In the genomic region with DNA sequence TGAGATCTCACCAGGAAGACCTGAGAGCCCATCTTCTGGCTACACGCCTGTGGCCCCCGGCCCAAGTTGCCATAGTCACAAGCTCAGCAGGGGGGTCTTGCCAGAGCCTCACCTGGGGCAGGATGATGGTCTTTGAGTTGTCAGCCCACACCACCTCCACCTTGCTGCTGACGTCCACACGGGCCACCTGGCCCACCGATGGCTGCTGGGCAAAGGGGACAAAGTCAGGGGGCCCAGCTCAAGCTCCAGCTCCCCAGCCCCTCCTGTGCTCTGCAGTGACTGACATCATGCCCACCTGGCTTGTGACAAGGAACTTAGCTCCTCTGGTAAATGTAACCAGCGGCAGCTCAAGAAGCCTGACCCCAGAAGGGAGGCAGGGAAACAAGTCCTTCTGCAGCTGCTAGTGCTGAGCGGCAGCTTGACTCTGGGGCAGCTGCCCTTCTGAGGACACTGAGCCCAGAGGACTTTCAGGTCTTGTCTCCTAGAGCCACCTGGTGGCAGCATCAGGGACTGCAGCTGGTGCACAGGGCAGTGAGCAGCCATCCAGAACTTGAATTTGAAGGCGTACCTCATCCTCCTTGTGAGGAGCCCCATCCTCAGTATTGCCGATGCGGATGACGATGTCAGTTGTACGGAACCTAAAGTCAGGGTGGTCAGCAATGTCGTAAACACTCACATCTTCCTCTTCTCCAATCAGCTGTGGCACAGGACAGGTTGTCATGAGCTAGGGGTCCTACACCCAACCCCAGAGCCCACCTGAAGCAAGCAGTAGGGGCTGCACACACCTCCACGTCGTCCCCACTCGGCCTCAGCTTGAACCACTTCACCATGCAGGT, we compare ENCODE assay signal across 1 cellular context.
TF ChIP-seq lines count a peak whose summit lies in the region.

No MANE protein-coding gene starts in this region.

TF ChIP-seq in HepG2, 621 proteins besides CTCF, POLR2A, EP300 and RAD21 (continued from another document and continues in another):
- TF ChIP-seq, protein P1, sequence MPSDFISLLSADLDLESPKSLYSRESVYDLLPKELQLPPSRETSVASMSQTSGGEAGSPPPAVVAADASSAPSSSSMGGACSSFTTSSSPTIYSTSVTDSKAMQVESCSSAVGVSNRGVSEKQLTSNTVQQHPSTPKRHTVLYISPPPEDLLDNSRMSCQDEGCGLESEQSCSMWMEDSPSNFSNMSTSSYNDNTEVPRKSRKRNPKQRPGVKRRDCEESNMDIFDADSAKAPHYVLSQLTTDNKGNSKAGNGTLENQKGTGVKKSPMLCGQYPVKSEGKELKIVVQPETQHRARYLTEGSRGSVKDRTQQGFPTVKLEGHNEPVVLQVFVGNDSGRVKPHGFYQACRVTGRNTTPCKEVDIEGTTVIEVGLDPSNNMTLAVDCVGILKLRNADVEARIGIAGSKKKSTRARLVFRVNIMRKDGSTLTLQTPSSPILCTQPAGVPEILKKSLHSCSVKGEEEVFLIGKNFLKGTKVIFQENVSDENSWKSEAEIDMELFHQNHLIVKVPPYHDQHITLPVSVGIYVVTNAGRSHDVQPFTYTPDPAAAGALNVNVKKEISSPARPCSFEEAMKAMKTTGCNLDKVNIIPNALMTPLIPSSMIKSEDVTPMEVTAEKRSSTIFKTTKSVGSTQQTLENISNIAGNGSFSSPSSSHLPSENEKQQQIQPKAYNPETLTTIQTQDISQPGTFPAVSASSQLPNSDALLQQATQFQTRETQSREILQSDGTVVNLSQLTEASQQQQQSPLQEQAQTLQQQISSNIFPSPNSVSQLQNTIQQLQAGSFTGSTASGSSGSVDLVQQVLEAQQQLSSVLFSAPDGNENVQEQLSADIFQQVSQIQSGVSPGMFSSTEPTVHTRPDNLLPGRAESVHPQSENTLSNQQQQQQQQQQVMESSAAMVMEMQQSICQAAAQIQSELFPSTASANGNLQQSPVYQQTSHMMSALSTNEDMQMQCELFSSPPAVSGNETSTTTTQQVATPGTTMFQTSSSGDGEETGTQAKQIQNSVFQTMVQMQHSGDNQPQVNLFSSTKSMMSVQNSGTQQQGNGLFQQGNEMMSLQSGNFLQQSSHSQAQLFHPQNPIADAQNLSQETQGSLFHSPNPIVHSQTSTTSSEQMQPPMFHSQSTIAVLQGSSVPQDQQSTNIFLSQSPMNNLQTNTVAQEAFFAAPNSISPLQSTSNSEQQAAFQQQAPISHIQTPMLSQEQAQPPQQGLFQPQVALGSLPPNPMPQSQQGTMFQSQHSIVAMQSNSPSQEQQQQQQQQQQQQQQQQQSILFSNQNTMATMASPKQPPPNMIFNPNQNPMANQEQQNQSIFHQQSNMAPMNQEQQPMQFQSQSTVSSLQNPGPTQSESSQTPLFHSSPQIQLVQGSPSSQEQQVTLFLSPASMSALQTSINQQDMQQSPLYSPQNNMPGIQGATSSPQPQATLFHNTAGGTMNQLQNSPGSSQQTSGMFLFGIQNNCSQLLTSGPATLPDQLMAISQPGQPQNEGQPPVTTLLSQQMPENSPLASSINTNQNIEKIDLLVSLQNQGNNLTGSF (CRISPR knock-in tag; IDR thresholded peaks at IDR 0.05), result peak; percentile 27; the same call in 1 of the 2 replicates
- TF ChIP-seq BORCS8-MEF2B (CRISPR knock-in tag; IDR thresholded peaks at IDR 0.05) (peak; percentile 66), PPARG (CRISPR knock-in tag; conservative IDR thresholded peaks at IDR 0.05) (0 out of 2 replicates have a peak, but pooled peaks have one; percentile 28), REXO4 (CRISPR knock-in tag; IDR thresholded peaks at IDR 0.05; ENCODE audit: borderline replicate concordance) (no peak), ZNF788 (CRISPR knock-in tag; IDR thresholded peaks at IDR 0.05; ENCODE audit: borderline replicate concordance) (peak; percentile 48; the same call in 1 of the 2 replicates), BRCA1 (CRISPR knock-in tag; IDR thresholded peaks at IDR 0.05) (no peak), HDAC1 (CRISPR knock-in tag; IDR thresholded peaks at IDR 0.05) (no peak), DNMT1 (CRISPR knock-in tag; IDR thresholded peaks at IDR 0.05) (peak; percentile 23; the same call in 1 of the 2 replicates), ZNF703 (CRISPR knock-in tag; IDR thresholded peaks at IDR 0.05; ENCODE audit: borderline replicate concordance) (no peak), ZNF598 (CRISPR knock-in tag; IDR thresholded peaks at IDR 0.05; ENCODE audit: borderline replicate concordance) (peak; percentile 59; the same call in 1 of the 2 replicates), ZNF75D (CRISPR knock-in tag; IDR thresholded peaks at IDR 0.05; ENCODE audit: borderline replicate concordance) (no peak), RXRB (CRISPR knock-in tag; IDR thresholded peaks at IDR 0.05; ENCODE audit: borderline replicate concordance) (0 out of 2 replicates have a peak, but pooled peaks have one; percentile 43), ZNF761 (CRISPR knock-in tag; conservative IDR thresholded peaks at IDR 0.05) (peak; percentile 86), SMC3 (IDR thresholded peaks at IDR 0.05; ENCODE audit: low read length) (peak; percentile 96), ZNF782 (CRISPR knock-in tag; IDR thresholded peaks at IDR 0.05; ENCODE audit: borderline replicate concordance) (peak; percentile 64; the same call in 1 of the 2 replicates), MXI1 (IDR thresholded peaks at IDR 0.05; ENCODE audit: borderline replicate concordance, low read depth, low read length) (no peak), KLF11 (CRISPR knock-in tag; IDR thresholded peaks at IDR 0.05) (0 out of 2 replicates have a peak, but pooled peaks have one; percentile 19), SALL2 (CRISPR knock-in tag; IDR thresholded peaks at IDR 0.05) (peak; percentile 80; the same call in 1 of the 2 replicates), ZNF160 (CRISPR knock-in tag; IDR thresholded peaks at IDR 0.05) (peak; percentile 53; the same call in 1 of the 2 replicates), TGIF2 (CRISPR knock-in tag; IDR thresholded peaks at IDR 0.05) (no peak), ZFP37 (CRISPR knock-in tag; IDR thresholded peaks at IDR 0.05; ENCODE audit: borderline replicate concordance) (0 out of 2 replicates have a peak, but pooled peaks have one; percentile 77)
- TF ChIP-seq, protein P2, sequence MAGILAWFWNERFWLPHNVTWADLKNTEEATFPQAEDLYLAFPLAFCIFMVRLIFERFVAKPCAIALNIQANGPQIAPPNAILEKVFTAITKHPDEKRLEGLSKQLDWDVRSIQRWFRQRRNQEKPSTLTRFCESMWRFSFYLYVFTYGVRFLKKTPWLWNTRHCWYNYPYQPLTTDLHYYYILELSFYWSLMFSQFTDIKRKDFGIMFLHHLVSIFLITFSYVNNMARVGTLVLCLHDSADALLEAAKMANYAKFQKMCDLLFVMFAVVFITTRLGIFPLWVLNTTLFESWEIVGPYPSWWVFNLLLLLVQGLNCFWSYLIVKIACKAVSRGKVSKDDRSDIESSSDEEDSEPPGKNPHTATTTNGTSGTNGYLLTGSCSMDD (CRISPR knock-in tag; IDR thresholded peaks at IDR 0.05), result peak; percentile 54; the same call in 1 of the 2 replicates
- TF ChIP-seq, protein P3, sequence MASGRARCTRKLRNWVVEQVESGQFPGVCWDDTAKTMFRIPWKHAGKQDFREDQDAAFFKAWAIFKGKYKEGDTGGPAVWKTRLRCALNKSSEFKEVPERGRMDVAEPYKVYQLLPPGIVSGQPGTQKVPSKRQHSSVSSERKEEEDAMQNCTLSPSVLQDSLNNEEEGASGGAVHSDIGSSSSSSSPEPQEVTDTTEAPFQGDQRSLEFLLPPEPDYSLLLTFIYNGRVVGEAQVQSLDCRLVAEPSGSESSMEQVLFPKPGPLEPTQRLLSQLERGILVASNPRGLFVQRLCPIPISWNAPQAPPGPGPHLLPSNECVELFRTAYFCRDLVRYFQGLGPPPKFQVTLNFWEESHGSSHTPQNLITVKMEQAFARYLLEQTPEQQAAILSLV (CRISPR knock-in tag; IDR thresholded peaks at IDR 0.05; ENCODE audit: borderline replicate concordance), result peak; percentile 52; the same call in 1 of the 2 replicates
- TF ChIP-seq, protein P4, sequence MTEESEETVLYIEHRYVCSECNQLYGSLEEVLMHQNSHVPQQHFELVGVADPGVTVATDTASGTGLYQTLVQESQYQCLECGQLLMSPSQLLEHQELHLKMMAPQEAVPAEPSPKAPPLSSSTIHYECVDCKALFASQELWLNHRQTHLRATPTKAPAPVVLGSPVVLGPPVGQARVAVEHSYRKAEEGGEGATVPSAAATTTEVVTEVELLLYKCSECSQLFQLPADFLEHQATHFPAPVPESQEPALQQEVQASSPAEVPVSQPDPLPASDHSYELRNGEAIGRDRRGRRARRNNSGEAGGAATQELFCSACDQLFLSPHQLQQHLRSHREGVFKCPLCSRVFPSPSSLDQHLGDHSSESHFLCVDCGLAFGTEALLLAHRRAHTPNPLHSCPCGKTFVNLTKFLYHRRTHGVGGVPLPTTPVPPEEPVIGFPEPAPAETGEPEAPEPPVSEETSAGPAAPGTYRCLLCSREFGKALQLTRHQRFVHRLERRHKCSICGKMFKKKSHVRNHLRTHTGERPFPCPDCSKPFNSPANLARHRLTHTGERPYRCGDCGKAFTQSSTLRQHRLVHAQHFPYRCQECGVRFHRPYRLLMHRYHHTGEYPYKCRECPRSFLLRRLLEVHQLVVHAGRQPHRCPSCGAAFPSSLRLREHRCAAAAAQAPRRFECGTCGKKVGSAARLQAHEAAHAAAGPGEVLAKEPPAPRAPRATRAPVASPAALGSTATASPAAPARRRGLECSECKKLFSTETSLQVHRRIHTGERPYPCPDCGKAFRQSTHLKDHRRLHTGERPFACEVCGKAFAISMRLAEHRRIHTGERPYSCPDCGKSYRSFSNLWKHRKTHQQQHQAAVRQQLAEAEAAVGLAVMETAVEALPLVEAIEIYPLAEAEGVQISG (CRISPR knock-in tag; IDR thresholded peaks at IDR 0.05), result peak; percentile 64
- TF ChIP-seq, protein P5, sequence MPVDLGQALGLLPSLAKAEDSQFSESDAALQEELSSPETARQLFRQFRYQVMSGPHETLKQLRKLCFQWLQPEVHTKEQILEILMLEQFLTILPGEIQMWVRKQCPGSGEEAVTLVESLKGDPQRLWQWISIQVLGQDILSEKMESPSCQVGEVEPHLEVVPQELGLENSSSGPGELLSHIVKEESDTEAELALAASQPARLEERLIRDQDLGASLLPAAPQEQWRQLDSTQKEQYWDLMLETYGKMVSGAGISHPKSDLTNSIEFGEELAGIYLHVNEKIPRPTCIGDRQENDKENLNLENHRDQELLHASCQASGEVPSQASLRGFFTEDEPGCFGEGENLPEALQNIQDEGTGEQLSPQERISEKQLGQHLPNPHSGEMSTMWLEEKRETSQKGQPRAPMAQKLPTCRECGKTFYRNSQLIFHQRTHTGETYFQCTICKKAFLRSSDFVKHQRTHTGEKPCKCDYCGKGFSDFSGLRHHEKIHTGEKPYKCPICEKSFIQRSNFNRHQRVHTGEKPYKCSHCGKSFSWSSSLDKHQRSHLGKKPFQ (CRISPR knock-in tag; IDR thresholded peaks at IDR 0.05; ENCODE audit: insufficient replicate concordance), result no peak
- TF ChIP-seq, protein P6, sequence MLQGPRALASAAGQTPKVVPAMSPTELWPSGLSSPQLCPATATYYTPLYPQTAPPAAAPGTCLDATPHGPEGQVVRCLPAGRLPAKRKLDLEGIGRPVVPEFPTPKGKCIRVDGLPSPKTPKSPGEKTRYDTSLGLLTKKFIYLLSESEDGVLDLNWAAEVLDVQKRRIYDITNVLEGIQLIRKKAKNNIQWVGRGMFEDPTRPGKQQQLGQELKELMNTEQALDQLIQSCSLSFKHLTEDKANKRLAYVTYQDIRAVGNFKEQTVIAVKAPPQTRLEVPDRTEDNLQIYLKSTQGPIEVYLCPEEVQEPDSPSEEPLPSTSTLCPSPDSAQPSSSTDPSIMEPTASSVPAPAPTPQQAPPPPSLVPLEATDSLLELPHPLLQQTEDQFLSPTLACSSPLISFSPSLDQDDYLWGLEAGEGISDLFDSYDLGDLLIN (CRISPR knock-in tag; IDR thresholded peaks at IDR 0.05; ENCODE audit: borderline replicate concordance), result 0 out of 2 replicates have a peak, but pooled peaks have one; percentile 48
- TF ChIP-seq, protein P7, sequence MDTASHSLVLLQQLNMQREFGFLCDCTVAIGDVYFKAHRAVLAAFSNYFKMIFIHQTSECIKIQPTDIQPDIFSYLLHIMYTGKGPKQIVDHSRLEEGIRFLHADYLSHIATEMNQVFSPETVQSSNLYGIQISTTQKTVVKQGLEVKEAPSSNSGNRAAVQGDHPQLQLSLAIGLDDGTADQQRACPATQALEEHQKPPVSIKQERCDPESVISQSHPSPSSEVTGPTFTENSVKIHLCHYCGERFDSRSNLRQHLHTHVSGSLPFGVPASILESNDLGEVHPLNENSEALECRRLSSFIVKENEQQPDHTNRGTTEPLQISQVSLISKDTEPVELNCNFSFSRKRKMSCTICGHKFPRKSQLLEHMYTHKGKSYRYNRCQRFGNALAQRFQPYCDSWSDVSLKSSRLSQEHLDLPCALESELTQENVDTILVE (CRISPR knock-in tag; IDR thresholded peaks at IDR 0.05), result peak; percentile 50; the same call in 1 of the 2 replicates
- TF ChIP-seq, protein P8, sequence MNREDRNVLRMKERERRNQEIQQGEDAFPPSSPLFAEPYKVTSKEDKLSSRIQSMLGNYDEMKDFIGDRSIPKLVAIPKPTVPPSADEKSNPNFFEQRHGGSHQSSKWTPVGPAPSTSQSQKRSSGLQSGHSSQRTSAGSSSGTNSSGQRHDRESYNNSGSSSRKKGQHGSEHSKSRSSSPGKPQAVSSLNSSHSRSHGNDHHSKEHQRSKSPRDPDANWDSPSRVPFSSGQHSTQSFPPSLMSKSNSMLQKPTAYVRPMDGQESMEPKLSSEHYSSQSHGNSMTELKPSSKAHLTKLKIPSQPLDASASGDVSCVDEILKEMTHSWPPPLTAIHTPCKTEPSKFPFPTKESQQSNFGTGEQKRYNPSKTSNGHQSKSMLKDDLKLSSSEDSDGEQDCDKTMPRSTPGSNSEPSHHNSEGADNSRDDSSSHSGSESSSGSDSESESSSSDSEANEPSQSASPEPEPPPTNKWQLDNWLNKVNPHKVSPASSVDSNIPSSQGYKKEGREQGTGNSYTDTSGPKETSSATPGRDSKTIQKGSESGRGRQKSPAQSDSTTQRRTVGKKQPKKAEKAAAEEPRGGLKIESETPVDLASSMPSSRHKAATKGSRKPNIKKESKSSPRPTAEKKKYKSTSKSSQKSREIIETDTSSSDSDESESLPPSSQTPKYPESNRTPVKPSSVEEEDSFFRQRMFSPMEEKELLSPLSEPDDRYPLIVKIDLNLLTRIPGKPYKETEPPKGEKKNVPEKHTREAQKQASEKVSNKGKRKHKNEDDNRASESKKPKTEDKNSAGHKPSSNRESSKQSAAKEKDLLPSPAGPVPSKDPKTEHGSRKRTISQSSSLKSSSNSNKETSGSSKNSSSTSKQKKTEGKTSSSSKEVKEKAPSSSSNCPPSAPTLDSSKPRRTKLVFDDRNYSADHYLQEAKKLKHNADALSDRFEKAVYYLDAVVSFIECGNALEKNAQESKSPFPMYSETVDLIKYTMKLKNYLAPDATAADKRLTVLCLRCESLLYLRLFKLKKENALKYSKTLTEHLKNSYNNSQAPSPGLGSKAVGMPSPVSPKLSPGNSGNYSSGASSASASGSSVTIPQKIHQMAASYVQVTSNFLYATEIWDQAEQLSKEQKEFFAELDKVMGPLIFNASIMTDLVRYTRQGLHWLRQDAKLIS (CRISPR knock-in tag; IDR thresholded peaks at IDR 0.05), result no peak
- TF ChIP-seq, protein P9, sequence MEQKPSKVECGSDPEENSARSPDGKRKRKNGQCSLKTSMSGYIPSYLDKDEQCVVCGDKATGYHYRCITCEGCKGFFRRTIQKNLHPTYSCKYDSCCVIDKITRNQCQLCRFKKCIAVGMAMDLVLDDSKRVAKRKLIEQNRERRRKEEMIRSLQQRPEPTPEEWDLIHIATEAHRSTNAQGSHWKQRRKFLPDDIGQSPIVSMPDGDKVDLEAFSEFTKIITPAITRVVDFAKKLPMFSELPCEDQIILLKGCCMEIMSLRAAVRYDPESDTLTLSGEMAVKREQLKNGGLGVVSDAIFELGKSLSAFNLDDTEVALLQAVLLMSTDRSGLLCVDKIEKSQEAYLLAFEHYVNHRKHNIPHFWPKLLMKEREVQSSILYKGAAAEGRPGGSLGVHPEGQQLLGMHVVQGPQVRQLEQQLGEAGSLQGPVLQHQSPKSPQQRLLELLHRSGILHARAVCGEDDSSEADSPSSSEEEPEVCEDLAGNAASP (CRISPR knock-in tag; IDR thresholded peaks at IDR 0.05; ENCODE audit: borderline replicate concordance), result peak; percentile 46; the same call in 1 of the 2 replicates
